29 cellular contexts compared by ENCODE assay signal in genomic region chr5:116672203-116672602, GRCh38.
"Had no signal": no experiment of that assay in that cellular context is flagged by ENCODE, and none has a peak within 500 bp of the region (broad histone marks: within the 10 kb centered on the region; RNA-seq: fewer than 3 reads in every experiment).

No MANE protein-coding gene starts in this region.

- H3K9ac ChIP-seq: neural progenitor cell had no signal

- H3K36me3 Mint-ChIP-seq: immature natural killer cell; memory B cell; mesothelial cell of epicardium; naive B cell; natural killer cell treated with Interleukin-12 subunit alpha and Interleukin-12 subunit beta and Interleukin-15 and Interleukin-18, amount 100 ng/mL, for 72 hours; stimulated activated naive B cell treated with anti-CD40 and anti-IgM and Interleukin-4, amounts not matched to agents 10 μg/mL and 1 μg/mL and 100 μg/mL, for 72 hours had no signal

- DNase-seq: dorsolateral prefrontal cortex; effector CD4-positive, alpha-beta T cell; endodermal cell; hypothalamus; immature natural killer cell; islet precursor cell; mucosa of descending colon; naive B cell; right cardiac atrium; sigmoid colon; stimulated activated CD4-positive, alpha-beta T cell treated with anti-CD3 and anti-CD28 coated beads, Interleukin-2, amount 100 ng/mL, for 24 hours; stimulated activated CD4-positive, alpha-beta T cell treated with anti-CD3 and anti-CD28 coated beads, Interleukin-4, amount 100 ng/mL, for 4 hours; stimulated activated naive B cell treated with anti-CD40 and anti-IgM and Interleukin-4, amounts not matched to agents 10 μg/mL and 1 μg/mL and 100 μg/mL, for 72 hours; upper lobe of right lung; uterus had no signal

- H3K4me2 ChIP-seq: neural progenitor cell had no signal

- H3K4me1 Mint-ChIP-seq: immature natural killer cell, memory B cell, naive B cell had no signal

- H3K36me3 ChIP-seq: esophagus muscularis mucosa, neural progenitor cell, prostate gland, sigmoid colon, thoracic aorta, tibial nerve, upper lobe of right lung, uterus had no signal

- H3K9me3 ChIP-seq: esophagus muscularis mucosa, mucosa of descending colon, prostate gland, sigmoid colon, thoracic aorta, tibial nerve, upper lobe of right lung, uterus had no signal

- H3K4me1 ChIP-seq: prostate gland, sigmoid colon, uterus had no signal

- ATAC-seq: left lobe of liver, mucosa of descending colon, right cardiac atrium, upper lobe of right lung had no signal

- H3K9me3 Mint-ChIP-seq: endodermal cell; memory B cell; mesothelial cell of epicardium; naive B cell; stimulated activated naive CD8-positive, alpha-beta T cell treated with anti-CD3 and anti-CD28 coated beads, Interleukin-15, Interleukin-2, amounts not matched to agents 100 ng/mL and 50 ng/mL, for 24 hours had no signal

- H3K4me3 ChIP-seq: dorsolateral prefrontal cortex, esophagus muscularis mucosa, lung, mucosa of descending colon, neural progenitor cell, prostate gland, sigmoid colon, thoracic aorta, tibial nerve, upper lobe of right lung, uterus had no signal

- H3K27me3 Mint-ChIP-seq: natural killer cell treated with Interleukin-12 subunit alpha and Interleukin-12 subunit beta and Interleukin-15 and Interleukin-18, amount 100 ng/mL, for 72 hours had no signal

- H3K27me3 ChIP-seq: dorsolateral prefrontal cortex, esophagus muscularis mucosa, neural progenitor cell, sigmoid colon, tibial nerve, upper lobe of right lung, uterus had no signal

- H3K27ac Mint-ChIP-seq: immature natural killer cell; memory B cell; mesothelial cell of epicardium; natural killer cell treated with Interleukin-12 subunit alpha and Interleukin-12 subunit beta and Interleukin-15 and Interleukin-18, amount 100 ng/mL, for 72 hours; neural progenitor cell; stimulated activated naive B cell treated with anti-CD40 and anti-IgM and Interleukin-4, amounts not matched to agents 10 μg/mL and 1 μg/mL and 100 μg/mL, for 72 hours; stimulated activated naive CD8-positive, alpha-beta T cell treated with anti-CD3 and anti-CD28 coated beads, Interleukin-15, Interleukin-2, amounts not matched to agents 100 ng/mL and 50 ng/mL, for 24 hours had no signal

- FAIRE-seq: colon, frontal cortex had no signal

- H3K4me3 Mint-ChIP-seq: endodermal cell; immature natural killer cell; memory B cell; mesothelial cell of epicardium; naive B cell; natural killer cell treated with Interleukin-12 subunit alpha and Interleukin-12 subunit beta and Interleukin-15 and Interleukin-18, amount 100 ng/mL, for 72 hours; neural progenitor cell; stimulated activated naive B cell treated with anti-CD40 and anti-IgM and Interleukin-4, amounts not matched to agents 10 μg/mL and 1 μg/mL and 100 μg/mL, for 72 hours; stimulated activated naive CD8-positive, alpha-beta T cell treated with anti-CD3 and anti-CD28 coated beads, Interleukin-15, Interleukin-2, amounts not matched to agents 100 ng/mL and 50 ng/mL, for 24 hours had no signal

- H3K27ac ChIP-seq: epithelial cell of prostate, esophagus muscularis mucosa, neural progenitor cell, prostate gland, sigmoid colon, thoracic aorta, tibial nerve, upper lobe of right lung, uterus had no signal
